ENCODE assay signal across 22 cellular contexts in genomic region chr2:9337901-9338300, GRCh38.
"Had no signal": no experiment of that assay in that cellular context is flagged by ENCODE, and none has a peak within 500 bp of the region (broad histone marks: within the 10 kb centered on the region; RNA-seq: fewer than 3 reads in every experiment).

No MANE protein-coding gene starts in this region.

- H3K27ac ChIP-seq: RWPE1, SJCRH30 had no signal

- H3K9me3 ChIP-seq: Peyer's patch, SJCRH30, SK-N-SH had no signal

- DNase-seq: activated CD4-positive, alpha-beta T cell treated with anti-CD3 and anti-CD28 coated beads for 4 hours; activated CD8-positive, alpha-beta T cell treated with anti-CD3 and anti-CD28 coated beads for 36 hours; activated effector memory CD4-positive, alpha-beta T cell treated with Interleukin-2 at 50 U/mL for 16 hours; activated naive CD4-positive, alpha-beta T cell treated with Interleukin-2 at 50 U/mL for 16 hours; activated T-cell treated with anti-CD3 and anti-CD28 coated beads, Interleukin-2, amount 50 U/mL, for 24 hours; KG1; NCI-H1092; NCI-H1417; NCI-H1930; NCI-H2171; NCI-H2227 treated with DMSO at 0.1 percent for 48 hours; NCI-H526 treated with DMSO at 0.1 percent for 48 hours; NCI-H82; OCI-M1; Peyer's patch; Right ventricle myocardium superior; SJCRH30; SK-N-SH; T-helper 1 cell had no signal

- ATAC-seq: activated CD4-positive, CD25-positive, alpha-beta regulatory T cell treated with anti-CD3 and anti-CD28 coated beads, Interleukin-2, amount 50 U/mL, for 24 hours; activated CD8-positive, alpha-beta T cell treated with anti-CD3 and anti-CD28 coated beads for 36 hours; activated naive CD4-positive, alpha-beta T cell treated with anti-CD3 and anti-CD28 coated beads, Interleukin-2, amount 50 U/mL, for 72 hours had no signal

- H3K4me3 ChIP-seq: Peyer's patch, SJCRH30 had no signal

- H3K9ac ChIP-seq: SK-N-SH had no signal

- H3K27me3 ChIP-seq: Peyer's patch, SJCRH30 had no signal
